ENCODE assay signal across 8 cellular contexts in genomic region chr10:73785221-73785720, GRCh38. TPM values are rescaled to one million over a fixed set of nuclear protein-coding genes. Genes with fewer than 3 reads are reported as not detected.
DNase-seq lines count a peak whose midpoint lies in the region; ATAC-seq, FAIRE-seq and TF ChIP-seq lines count a peak whose summit lies in the region.

TSS of gene ZSWIM8 (plus strand) at chr10:73785606. CDS start at chr10:73785879, 273 bp downstream.

- peaks cover 10% of the 10 kb centered on the region for H3K36me3 Mint-ChIP-seq in chondrocyte (ENCODE audit: low read depth)

- FAIRE-seq in keratinocyte (lab: Jason Lieb, UNC) = peak; percentile 92

- peak; percentile 69 for ATAC-seq in HG03439 (IDR thresholded peaks at IDR 0.05; ENCODE audit: unreplicated experiment)

- H3K4me1 ChIP-seq in keratinocyte (ENCODE audit: control insufficient read depth, extremely low read depth, insufficient read depth, low read length) = peaks cover 25% of the 10 kb centered on the region

- no peaks in the 10 kb centered on the region for H3K9me3 Mint-ChIP-seq in chondrocyte (ENCODE audit: low read depth)

- peak within 1 kb of the TSS; percentile 76 for H3K27ac ChIP-seq in keratinocyte (ENCODE audit: control insufficient read depth, insufficient read depth, low read length)

- peaks cover 68% of the 10 kb centered on the region for H3K79me2 ChIP-seq in keratinocyte (ENCODE audit: control insufficient read depth, insufficient read depth, low read length)

- H3K27me3 ChIP-seq in keratinocyte (ENCODE audit: control insufficient read depth, extremely low read depth, insufficient read depth, low read length) = no peaks in the 10 kb centered on the region

- dilution Hi-C loops in keratinocyte (cut with MboI; ENCODE audit: extremely low pct_ligation_motif_present, low sequenced_read_pairs) = no loop called here

- H3K4me1 Mint-ChIP-seq in chondrocyte (ENCODE audit: low read depth) = peaks cover 54% of the 10 kb centered on the region

- peak within 1 kb of the TSS; percentile 74 to 95 (median 92) for H3K4me3 ChIP-seq in keratinocyte (ENCODE audit: control insufficient read depth in 2 of 3, extremely low read depth in 1 of 3, insufficient read depth in 2 of 3, low read depth in 1 of 3, low read length in 3 of 3)

- peaks cover 3% of the 10 kb centered on the region for H4K20me1 ChIP-seq in keratinocyte (ENCODE audit: control insufficient read depth, extremely low read depth, insufficient read depth, low read length)

- peak within 1 kb of the TSS; percentile 99 for H3K4me3 Mint-ChIP-seq in chondrocyte (ENCODE audit: unreplicated experiment)

- peaks cover 8 to 12% of the 10 kb centered on the region in 2 experiments for H3K36me3 ChIP-seq in keratinocyte (ENCODE audit: control insufficient read depth in 2 of 2, extremely low read depth in 1 of 2, insufficient read depth in 2 of 2, low read length in 2 of 2)

- no peaks in the 10 kb centered on the region for H3K9me1 ChIP-seq in keratinocyte (ENCODE audit: control insufficient read depth, extremely low read depth, insufficient read depth, low read length)

- H3K27ac Mint-ChIP-seq in chondrocyte (ENCODE audit: unreplicated experiment) = peak within 1 kb of the TSS; percentile 99

- peak within 1 kb of the TSS; percentile 64 for H2AFZ ChIP-seq in keratinocyte (ENCODE audit: control insufficient read depth, low read length)

- DNase-seq in AML-193 (lab: John Stamatoyannopoulos, UW) (peak; percentile 92 to 93), NCI-H510A treated with DMSO at 0.1 percent for 48 hours (lab: John Stamatoyannopoulos, UW) (peak; percentile 96), chondrocyte (ENCODE audit: low spot score) (no peak), keratinocyte (ENCODE audit: low read depth, low spot score) (peak; percentile 53)
- DNase-seq in activated CD4-positive, alpha-beta T cell treated with anti-CD3 and anti-CD28 coated beads for 24 hours (ENCODE audit: low read depth in 2 of 2) = peak; percentile 70
- DNase-seq in stimulated activated CD4-positive, alpha-beta T cell treated with anti-CD3 and anti-CD28 coated beads, Interleukin-15, amount 100 ng/mL, for 1 hour (ENCODE audit: low read depth in 1 of 2, low spot score in 1 of 2) = peak; percentile 68 to 70

- H3K9ac ChIP-seq in keratinocyte (ENCODE audit: control insufficient read depth, extremely low read depth, insufficient read depth, low read length) = peak within 1 kb of the TSS; percentile 85

- H3K27me3 Mint-ChIP-seq in chondrocyte (ENCODE audit: low read depth) = no peaks in the 10 kb centered on the region

- TF ChIP-seq CTCF in chondrocyte (IDR thresholded peaks at IDR 0.05) (no peak), keratinocyte (optimal IDR thresholded peaks at IDR 0.05 in 1 of 3, IDR thresholded peaks at IDR 0.05 in 1 of 3, conservative IDR thresholded peaks at IDR 0.05 in 1 of 3; ENCODE audit: extremely low read depth in 1 of 3, insufficient read depth in 2 of 3, low read length in 3 of 3) (peak in 1 of 3 experiments; percentile 20)

- TF ChIP-seq POLR2A in GM19193 (IDR thresholded peaks at IDR 0.05; ENCODE audit: extremely low read depth, insufficient read depth, insufficient read length) = peak; percentile 71

- no peaks in the 10 kb centered on the region for H3K9me3 ChIP-seq in keratinocyte (ENCODE audit: control insufficient read depth, low read depth, low read length)

- H3K4me2 ChIP-seq in keratinocyte (ENCODE audit: control insufficient read depth, extremely low read depth, insufficient read depth, low read depth, low read length) = peak within 1 kb of the TSS; percentile 83

RNA-seq across cellular contexts. Expression of gene ZSWIM8, which starts in this region (rescaled TPM):
- 102 to 124 TPM (median 117 TPM) in 3 replicates for total RNA-seq in chondrocyte
- polyA plus RNA-seq in keratinocyte = 34.2 to 83.5 TPM (median 39.2 TPM) in 3 replicates
- polyA plus RNA-seq in keratinocyte (2011; ENCODE audit: low read depth) = 39.5 TPM
- polyA plus RNA-seq in keratinocyte (2011; cell fraction: cytosol; rRNA removed) = 26.0 and 40.6 TPM in 2 replicates
- polyA plus RNA-seq in keratinocyte (2011; cell fraction: nucleus; rRNA removed) = 130 and 180 TPM in 2 replicates
- polyA plus RNA-seq in keratinocyte (2012; ENCODE audit: low replicate concordance) = 45.9 and 88.6 TPM in 2 replicates
- polyA minus RNA-seq in keratinocyte = 74.5 to 131 TPM (median 122 TPM) in 3 replicates
- 52.0 TPM for polyA minus RNA-seq in keratinocyte (2011; cell fraction: cytosol; rRNA and poly(A)+ RNA removed)
- 96.3 and 104 TPM in 2 replicates for polyA minus RNA-seq in keratinocyte (2011; cell fraction: nucleus; rRNA and poly(A)+ RNA removed)
